5 cellular contexts compared by ENCODE assay signal in genomic region chr1:46846386-46846785, GRCh38. TPM values are rescaled to one million over a fixed set of nuclear protein-coding genes. Genes with fewer than 3 reads are reported as not detected.
"Had no signal": no experiment of that assay in that cellular context is flagged by ENCODE, and none has a peak within 500 bp of the region (broad histone marks: within the 10 kb centered on the region; RNA-seq: fewer than 3 reads in every experiment).

No MANE protein-coding gene starts in this region.

RNA-seq across cellular contexts. Expression of gene CYP4B1, which starts 47.5 kb away (rescaled TPM):
- total RNA-seq: GM23338, H1, HepG2, HFFc6, HT1080 had no signal
